ENCODE assay signal across 14 cellular contexts in genomic region chr10:112218960-112219359, GRCh38. TPM values are rescaled to one million over a fixed set of nuclear protein-coding genes. Genes with fewer than 3 reads are reported as not detected.
DNase-seq lines count a peak whose midpoint lies in the region; ATAC-seq, FAIRE-seq and TF ChIP-seq lines count a peak whose summit lies in the region.
"Had no signal": no experiment of that assay in that cellular context is flagged by ENCODE, and none has a peak within 500 bp of the region (broad histone marks: within the 10 kb centered on the region; RNA-seq: fewer than 3 reads in every experiment).

No MANE protein-coding gene starts in this region.

- H4K91ac ChIP-seq in trophoblast cell (ENCODE audit: low read depth, low read length) = no peak overlapping the region

- H3K79me1 ChIP-seq in trophoblast cell (ENCODE audit: low read length) = no peaks in the 10 kb centered on the region

- no peak overlapping the region for H3K9ac ChIP-seq in Karpas-422 (ENCODE audit: low read length)
- no peak overlapping the region for H3K9ac ChIP-seq in trophoblast cell (ENCODE audit: low read length)

- H3K18ac ChIP-seq in trophoblast cell (ENCODE audit: low read length) = no peak overlapping the region

- no peak overlapping the region for H2BK12ac ChIP-seq in trophoblast cell (ENCODE audit: low read length)

- ATAC-seq in HG03280 (IDR thresholded peaks at IDR 0.05; ENCODE audit: unreplicated experiment) = no peak
- ATAC-seq: GM12878 had no signal

- H3K36me3 ChIP-seq in Karpas-422 (ENCODE audit: insufficient read depth, low read length) = peaks cover 3% of the 10 kb centered on the region; the same call in 1 of the 2 replicates
- no peaks in the 10 kb centered on the region for H3K36me3 ChIP-seq in trophoblast cell (ENCODE audit: control insufficient read depth in 1 of 2, insufficient read depth in 2 of 2, low read length in 2 of 2)
- H3K36me3 ChIP-seq in BE2C = no peaks in the 10 kb centered on the region

- no peak overlapping the region for H4K8ac ChIP-seq in trophoblast cell (ENCODE audit: low read depth, low read length)

- H3K9me2 ChIP-seq in Karpas-422 (replicated peaks; ENCODE audit: insufficient read depth, low read length) = no peaks in the 10 kb centered on the region

- no peak overlapping the region for H4K12ac ChIP-seq in trophoblast cell (ENCODE audit: low read depth, low read length)

- H3K23ac ChIP-seq in trophoblast cell (ENCODE audit: low read length) = no peak overlapping the region

- no peak overlapping the region for H2BK120ac ChIP-seq in trophoblast cell (ENCODE audit: insufficient read depth, low read length, poor library complexity)

- H2AFZ ChIP-seq in Karpas-422 (ENCODE audit: low read length) = no peak overlapping the region
- no peak overlapping the region for H2AFZ ChIP-seq in trophoblast cell (ENCODE audit: insufficient read depth, low read length, poor library complexity)

- no peaks in the 10 kb centered on the region for H3K27me3 ChIP-seq in Karpas-422 (ENCODE audit: low read length)
- H3K27me3 ChIP-seq in trophoblast cell (ENCODE audit: insufficient read depth, low read length) = no peaks in the 10 kb centered on the region
- H3K27me3 ChIP-seq in BE2C = no peaks in the 10 kb centered on the region

- H3K27ac ChIP-seq in Karpas-422 (ENCODE audit: low read length) (peak overlapping the region; percentile 99), trophoblast cell (ENCODE audit: low read depth, low read length) (no peak overlapping the region)
- H3K27ac ChIP-seq: C4-2B had no signal

- H3K4me1 ChIP-seq in Karpas-422 (ENCODE audit: low read length) = peaks cover 63% of the 10 kb centered on the region
- H3K4me1 ChIP-seq in trophoblast cell (ENCODE audit: control insufficient read depth in 1 of 2, insufficient read depth in 2 of 2, low read length in 2 of 2) = no peaks in the 10 kb centered on the region
- H3K4me1 ChIP-seq in BE2C = peaks cover 9% of the 10 kb centered on the region

- H4K20me1 ChIP-seq in Karpas-422 (ENCODE audit: insufficient read depth, low read depth, low read length) = no peaks in the 10 kb centered on the region; the same call in 1 of the 2 replicates

- H3K4me2 ChIP-seq in Karpas-422 (ENCODE audit: low read depth, low read length, poor library complexity, severe bottlenecking) (peak overlapping the region; percentile 97), trophoblast cell (ENCODE audit: low read length) (no peak overlapping the region)

- H3K14ac ChIP-seq in trophoblast cell (ENCODE audit: low read length) = no peak overlapping the region

- H2BK5ac ChIP-seq in trophoblast cell (ENCODE audit: low read depth, low read length, poor library complexity) = no peak overlapping the region

- FAIRE-seq in D721Med (lab: Jason Lieb, UNC) = no peak
- FAIRE-seq: GM12878, H1 had no signal

- no peak for TF ChIP-seq CTCF in D721Med (IDR thresholded peaks at IDR 0.05; ENCODE audit: insufficient read depth, missing control alignments)
- no peak for TF ChIP-seq CTCF in BE2C (IDR thresholded peaks at IDR 0.05; ENCODE audit: low read depth, low read length)

- H3K79me2 ChIP-seq in Karpas-422 (ENCODE audit: low read length) = peaks cover 12% of the 10 kb centered on the region
- no peaks in the 10 kb centered on the region for H3K79me2 ChIP-seq in trophoblast cell (ENCODE audit: control insufficient read depth, insufficient read depth, low read length, poor library complexity)

- no CpG with 5 or more reads among the region's 2 CpGs for WGBS in trophoblast cell (ENCODE audit: extremely low coverage, insufficient coverage, insufficient read length)

- H3K9me3 ChIP-seq in Karpas-422 (ENCODE audit: low read length) (peaks cover 9% of the 10 kb centered on the region), trophoblast cell (ENCODE audit: insufficient read depth, low read depth, low read length) (peaks cover 5% of the 10 kb centered on the region), BE2C (no peaks in the 10 kb centered on the region; the same call in 1 of the 2 replicates)

- H3K4me3 ChIP-seq in Karpas-422 (ENCODE audit: low read length) (peak overlapping the region; percentile 7; the same call in 1 of the 2 replicates), trophoblast cell (ENCODE audit: low read depth, low read length) (no peak overlapping the region), BE2C (ENCODE audit: low read depth, low read length) (no peak overlapping the region)
- H3K4me3 ChIP-seq: GM12878 had no signal

- no peak overlapping the region for H3K4ac ChIP-seq in trophoblast cell (ENCODE audit: low read depth, low read length)

- no peak overlapping the region for H2AK5ac ChIP-seq in trophoblast cell (ENCODE audit: low read length)

- DNase-seq in Karpas-422 (no peak), RKO (ENCODE audit: low spot score) (peak; percentile 61), islet precursor cell (peak; percentile 69), trophoblast cell (peak; percentile 89 to 94), D721Med (ENCODE audit: insufficient read length, low spot score) (no peak), BE2C (no peak)
- DNase-seq: Caco-2; CD4-positive, alpha-beta T cell; DMS79 treated with DMSO at 0.1 percent for 48 hours; H9 had no signal

RNA-seq across cellular contexts. Expression of gene GPAM, which starts 35.4 kb away (rescaled TPM):
- 164 and 481 TPM in 2 replicates for total RNA-seq in Karpas-422 (2014; rRNA removed; shearing (Covaris generic); ENCODE audit: low replicate concordance)
- polyA plus RNA-seq in trophoblast cell (2013) = 3.9 and 4.1 TPM in 2 replicates
- 16.0 TPM for polyA plus RNA-seq in BE2C (2012; ENCODE audit: insufficient read depth, insufficient read length, low read depth)

Comparison
In these comparisons a context has a peak if more than half of its experiments do, and no peak if none do; other contexts are left out.
1. DNase-seq: peak in RKO (single experiment), islet precursor cell (single experiment) and trophoblast cell (2 of 2); none in Karpas-422 (single experiment), D721Med (single experiment) and BE2C (single experiment).